ENCODE assay signal across 14 cellular contexts in the genomic region with DNA sequence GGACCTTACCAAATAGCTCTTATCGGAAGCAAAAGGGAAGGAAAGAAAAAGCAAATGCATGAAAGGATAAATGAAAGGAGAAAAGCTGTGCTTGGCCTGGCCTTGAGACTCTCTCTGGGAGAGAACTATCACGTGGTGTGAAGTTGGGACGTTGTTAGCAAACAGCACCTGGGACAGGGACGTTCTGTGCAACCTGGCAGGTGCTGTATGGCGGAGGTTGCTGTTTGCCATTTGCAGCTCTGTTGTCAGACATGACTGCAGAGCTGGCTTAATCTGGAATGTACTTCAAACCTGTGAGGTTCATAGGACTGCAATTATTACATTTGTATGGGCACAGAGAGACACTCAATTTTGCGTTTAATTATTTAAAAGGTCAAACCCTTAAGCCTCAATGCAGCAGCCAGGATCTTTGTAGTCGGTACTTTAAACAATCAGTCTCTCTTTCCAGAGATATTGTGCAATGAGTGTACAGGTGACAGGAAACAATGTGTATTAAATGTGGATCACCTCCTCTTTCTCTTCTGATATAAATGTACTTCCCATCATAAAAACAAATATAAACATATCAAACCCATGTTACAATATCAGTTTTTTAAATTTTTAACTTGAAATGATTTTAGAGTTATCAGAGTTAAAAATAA.
DNase-seq lines count a peak whose midpoint lies in the region; ATAC-seq and TF ChIP-seq lines count a peak whose summit lies in the region.
"Had no signal": no experiment of that assay in that cellular context is flagged by ENCODE, and none has a peak within 500 bp of the region (broad histone marks: within the 10 kb centered on the region; RNA-seq: fewer than 3 reads in every experiment).

No MANE protein-coding gene starts in this region.

- H3K4me3 ChIP-seq in GM23338 (no peak overlapping the region), esophagus squamous epithelium (no peak overlapping the region)

- DNase-seq in GM23338 (ENCODE audit: low spot score), result peak; percentile 31
- DNase-seq in NCI-H2029 treated with DMSO at 0.1 percent for 48 hours (lab: John Stamatoyannopoulos, UW), result peak; percentile 93
- peak; percentile 2 for DNase-seq in nephron progenitor cell
- DNase-seq in cardiac septum (ENCODE audit: low spot score), result no peak
- no peak for DNase-seq in activated effector memory CD4-positive, alpha-beta T cell treated with Interleukin-2 at 50 U/mL for 16 hours
- DNase-seq in esophagus squamous epithelium (lab: John Stamatoyannopoulos, UW), result no peak
- DNase-seq: activated effector memory CD4-positive, alpha-beta T cell treated with anti-CD3 and anti-CD28 coated beads, Interleukin-2, amount 50 U/mL, for 16 hours; effector memory CD4-positive, alpha-beta T cell; foreskin keratinocyte; naive thymus-derived CD4-positive, alpha-beta T cell; Right ventricle myocardium superior had no signal

- H2AFZ ChIP-seq in GM23338, result 0 out of 2 replicates have a peak overlapping the region, but pooled peaks have one; percentile 66

- TF ChIP-seq POLR2A in esophagus squamous epithelium (IDR thresholded peaks at IDR 0.05), result no peak

- H3K27me3 ChIP-seq in GM23338 (ENCODE audit: insufficient read depth) (no peaks in the 10 kb centered on the region), esophagus squamous epithelium (no peaks in the 10 kb centered on the region)
- H3K27me3 ChIP-seq: foreskin keratinocyte had no signal

- no peaks in the 10 kb centered on the region; the same call in 1 of the 2 replicates for H3K4me1 ChIP-seq in GM23338 (ENCODE audit: insufficient read depth)
- no peaks in the 10 kb centered on the region for H3K4me1 ChIP-seq in esophagus squamous epithelium
- H3K4me1 ChIP-seq: foreskin keratinocyte had no signal

- H3K36me3 Mint-ChIP-seq in GM23338 (ENCODE audit: low read depth) (no peaks in the 10 kb centered on the region), nephron progenitor cell (ENCODE audit: low read depth) (no peaks in the 10 kb centered on the region)
- H3K36me3 Mint-ChIP-seq: naive thymus-derived CD4-positive, alpha-beta T cell had no signal

- H3K27ac ChIP-seq in GM23338 (ENCODE audit: low read depth), result no peak overlapping the region
- peak overlapping the region; percentile 18; the same call in 1 of the 2 replicates for H3K27ac ChIP-seq in VCaP
- H3K27ac ChIP-seq in esophagus squamous epithelium, result no peak overlapping the region
- H3K27ac ChIP-seq: foreskin keratinocyte had no signal

- H3K9me3 Mint-ChIP-seq in GM23338 (no peaks in the 10 kb centered on the region), nephron progenitor cell (no peaks in the 10 kb centered on the region)
- H3K9me3 Mint-ChIP-seq: stimulated activated naive CD8-positive, alpha-beta T cell treated with anti-CD3 and anti-CD28 coated beads, Interleukin-15, Interleukin-2, amounts not matched to agents 100 ng/mL and 50 ng/mL, for 24 hours had no signal

- TF ChIP-seq CTCF in GM23338 (conservative IDR thresholded peaks at IDR 0.05; ENCODE audit: low read depth in 2 of 2), result no peak
- no peak for TF ChIP-seq CTCF in VCaP (conservative IDR thresholded peaks at IDR 0.05)
- no peak for TF ChIP-seq CTCF in nephron progenitor cell (IDR thresholded peaks at IDR 0.05)
- TF ChIP-seq CTCF in esophagus squamous epithelium (IDR thresholded peaks at IDR 0.05), result no peak

- no peak overlapping the region for H3K4me2 ChIP-seq in GM23338

- no peaks in the 10 kb centered on the region for H3F3A ChIP-seq in GM23338 (replicated peaks; ENCODE audit: low read depth)

- H3K9me3 ChIP-seq in esophagus squamous epithelium, result no peaks in the 10 kb centered on the region

- H3K4me3 Mint-ChIP-seq in GM23338 (no peak overlapping the region), nephron progenitor cell (no peak overlapping the region)
- H3K4me3 Mint-ChIP-seq: naive thymus-derived CD4-positive, alpha-beta T cell; stimulated activated naive CD8-positive, alpha-beta T cell treated with anti-CD3 and anti-CD28 coated beads, Interleukin-15, Interleukin-2, amounts not matched to agents 100 ng/mL and 50 ng/mL, for 24 hours had no signal

- no peaks in the 10 kb centered on the region for H4K20me1 ChIP-seq in GM23338 (replicated peaks; ENCODE audit: insufficient read depth)

- H3K27ac Mint-ChIP-seq in GM23338, result no peak overlapping the region
- H3K27ac Mint-ChIP-seq in nephron progenitor cell, result no peak overlapping the region
- H3K27ac Mint-ChIP-seq: naive thymus-derived CD4-positive, alpha-beta T cell; stimulated activated naive CD8-positive, alpha-beta T cell treated with anti-CD3 and anti-CD28 coated beads, Interleukin-15, Interleukin-2, amounts not matched to agents 100 ng/mL and 50 ng/mL, for 24 hours had no signal

- no peaks in the 10 kb centered on the region for H3K79me2 ChIP-seq in GM23338 (replicated peaks; ENCODE audit: insufficient read depth)

- peaks cover 2% of the 10 kb centered on the region; the same call in 1 of the 3 replicates for H3K4me1 Mint-ChIP-seq in GM23338
- no peaks in the 10 kb centered on the region for H3K4me1 Mint-ChIP-seq in nephron progenitor cell
- H3K4me1 Mint-ChIP-seq: naive thymus-derived CD4-positive, alpha-beta T cell had no signal

- ATAC-seq in GM23338 (peak; percentile 81), HG03571 (IDR thresholded peaks at IDR 0.05; ENCODE audit: unreplicated experiment) (no peak)
- ATAC-seq: foreskin keratinocyte; naive thymus-derived CD4-positive, alpha-beta T cell had no signal

- H3K36me3 ChIP-seq in GM23338 (ENCODE audit: insufficient read depth), result no peaks in the 10 kb centered on the region
- no peaks in the 10 kb centered on the region for H3K36me3 ChIP-seq in esophagus squamous epithelium

- 26 to 27% methylated on average over 7 of the region's 7 CpGs for WGBS in esophagus squamous epithelium, 2 donors

- no peaks in the 10 kb centered on the region for H3K9me2 ChIP-seq in GM23338 (ENCODE audit: insufficient read depth)

- H3K27me3 Mint-ChIP-seq in GM23338 (ENCODE audit: insufficient read depth, low read depth, poor library complexity), result no peaks in the 10 kb centered on the region
- no peaks in the 10 kb centered on the region for H3K27me3 Mint-ChIP-seq in nephron progenitor cell (ENCODE audit: low read depth, poor library complexity)
- H3K27me3 Mint-ChIP-seq: naive thymus-derived CD4-positive, alpha-beta T cell; stimulated activated naive CD8-positive, alpha-beta T cell treated with anti-CD3 and anti-CD28 coated beads, Interleukin-15, Interleukin-2, amounts not matched to agents 100 ng/mL and 50 ng/mL, for 24 hours had no signal

- intact Hi-C loops in cardiac septum (cut with DNase I), result no loop called here
- intact Hi-C loops in esophagus squamous epithelium (cut with DNase I), result no loop called here

TF ChIP-seq in GM23338, 12 proteins besides CTCF, POLR2A, EP300 and RAD21:
- TF ChIP-seq STAT1 (IDR thresholded peaks at IDR 0.05; ENCODE audit: unreplicated experiment) (no peak), REST (IDR thresholded peaks at IDR 0.05; ENCODE audit: unreplicated experiment) (peak; percentile 46), EZH2 (IDR thresholded peaks at IDR 0.05; ENCODE audit: low read depth, unreplicated experiment) (no peak), JUNB (IDR thresholded peaks at IDR 0.05; ENCODE audit: unreplicated experiment) (no peak), POLR2AphosphoS5 (IDR thresholded peaks at IDR 0.05; ENCODE audit: low read depth) (no peak)

Comparison
In these comparisons a context has a peak if more than half of its experiments do, and no peak if none do; other contexts are left out.
1. DNase-seq: peak in GM23338 (single experiment), NCI-H2029 treated with DMSO at 0.1 percent for 48 hours (single experiment) and nephron progenitor cell (single experiment); none in cardiac septum (single experiment), activated effector memory CD4-positive, alpha-beta T cell treated with Interleukin-2 at 50 U/mL for 16 hours (single experiment) and esophagus squamous epithelium (single experiment).